In the genomic region with DNA sequence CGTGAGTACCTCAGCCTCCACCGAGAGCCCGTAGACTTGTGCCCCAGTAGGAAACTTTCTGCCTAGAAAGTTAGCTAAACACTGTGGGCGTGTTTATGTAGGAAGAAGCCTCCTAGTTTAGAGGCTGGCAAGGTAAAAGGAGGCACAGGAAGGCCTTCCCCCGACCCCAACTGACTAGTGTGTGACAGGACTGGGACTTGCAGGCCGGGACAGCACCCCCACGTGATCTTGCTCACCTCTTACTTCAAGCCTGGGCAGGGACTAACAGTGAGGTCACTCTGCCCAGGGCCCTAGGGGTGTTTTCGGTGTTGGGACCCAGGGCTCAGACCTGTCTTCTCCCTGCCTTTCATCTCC, we compare ENCODE assay signal across 8 cellular contexts. TPM values are rescaled to one million over a fixed set of nuclear protein-coding genes. Genes with fewer than 3 reads are reported as not detected.
DNase-seq lines count a peak whose midpoint lies in the region; ATAC-seq and TF ChIP-seq lines count a peak whose summit lies in the region.

No MANE protein-coding gene starts in this region.

- H2AFZ ChIP-seq in HCT116 (ENCODE audit: low read depth, low read length, poor library complexity, severe bottlenecking) (no peak overlapping the region), parathyroid adenoma (peak overlapping the region; percentile 80)

- no peaks in the 10 kb centered on the region; the same call in 1 of the 2 replicates for H4K20me1 ChIP-seq in HCT116 (ENCODE audit: insufficient read depth)

- RAD21 ChIA-PET in HCT116 (lab: Charles Lee; ENCODE audit: low non-redundant PET in 1 of 2, low total read pairs in 2 of 2, uncharacterized antibody in 2 of 2, unreplicated experiment in 2 of 2), result no interaction called here

- peak overlapping the region; percentile 93 for H3K4me2 ChIP-seq in HCT116 (ENCODE audit: low read length)
- H3K4me2 ChIP-seq in parathyroid adenoma (ENCODE audit: low read length), result peak overlapping the region; percentile 58

- peaks cover 0 to under 1% of the 10 kb centered on the region in 2 experiments; a peak in 2 of 4 replicates for H3K36me3 ChIP-seq in HCT116 (ENCODE audit: control insufficient read depth in 1 of 2, insufficient read depth in 2 of 2, low read length in 2 of 2)
- H3K36me3 ChIP-seq in esophagus (ENCODE audit: control insufficient read depth in 2 of 2, insufficient read depth in 2 of 2, low read length in 1 of 2), result peaks cover 0 to 5% of the 10 kb centered on the region in 2 donors
- no peaks in the 10 kb centered on the region for H3K36me3 ChIP-seq in parathyroid adenoma (ENCODE audit: control insufficient read depth, insufficient read depth, low read length)

- H3K79me2 ChIP-seq in HCT116 (ENCODE audit: insufficient read depth, low read length) (peaks cover 36% of the 10 kb centered on the region), parathyroid adenoma (no peaks in the 10 kb centered on the region)

- no peak for TF ChIP-seq POLR2A in HCT116 (IDR thresholded peaks at IDR 0.05; ENCODE audit: borderline replicate concordance, extremely low read depth, insufficient read depth, insufficient read length)

- POLR2A ChIA-PET in HCT116 (lab: Charles Lee), result interaction anchor here (1.6 kb wide), 1 partner anchor 10 kb away, joined by 8 read pairs; no protein-coding TSS in a partner anchor
- POLR2A ChIA-PET in RWPE1 (lab: Yijun Ruan, JAX; ENCODE audit: low non-redundant PET), result interaction anchor here (1.7 kb wide), 1 partner anchor 18 kb away, joined by 3 read pairs; no protein-coding TSS in a partner anchor

- in situ Hi-C loops in GM13976 (cut with MboI; ENCODE audit: low sequenced_read_pairs, unreplicated experiment), result no loop called here

- H3K9ac ChIP-seq in HCT116 (ENCODE audit: low read length) (peak overlapping the region; percentile 87), parathyroid adenoma (peak overlapping the region; percentile 11)

- CTCF ChIA-PET in HCT116 (lab: Charles Lee), result interaction anchor here (1.5 kb wide), 1 partner anchor 82 kb away, joined by 13 read pairs; no protein-coding TSS in a partner anchor
- CTCF ChIA-PET in RWPE1 (lab: Yijun Ruan, JAX), result interaction anchor here (0.7 to 1.7 kb wide), 2 partner anchors 10 to 85 kb away, joined by 3 to 5 read pairs; no protein-coding TSS in a partner anchor

- ATAC-seq in HCT116 (peak; percentile 10), GM18498 (IDR thresholded peaks at IDR 0.05; ENCODE audit: unreplicated experiment) (no peak), GM21381 (IDR thresholded peaks at IDR 0.05; ENCODE audit: unreplicated experiment) (no peak)

- 3 to 6% methylated on average over 8 of the region's 8 CpGs for WGBS in esophagus, 2 donors

- no peaks in the 10 kb centered on the region for H3K9me3 ChIP-seq in HCT116 (ENCODE audit: control insufficient read depth in 1 of 2, insufficient read depth in 1 of 2, low read depth in 1 of 2, low read length in 2 of 2)
- H3K9me3 ChIP-seq in esophagus (ENCODE audit: control insufficient read depth in 2 of 2, insufficient read depth in 1 of 2, low read depth in 1 of 2, low read length in 1 of 2), result no peaks in the 10 kb centered on the region
- H3K9me3 ChIP-seq in parathyroid adenoma (ENCODE audit: control insufficient read depth, low read length), result no peaks in the 10 kb centered on the region

- BruUV-seq in HCT116 (replicated peaks; lab: Mats Ljungman, UMichigan), result TSS peak; percentile 69

- H3K4me3 ChIP-seq in HCT116 (replicated peaks in 1 of 2; ENCODE audit: low read depth in 1 of 2, low read length in 2 of 2) (peak overlapping the region; percentile 57 to 62), esophagus (ENCODE audit: low read depth in 1 of 2, low read length in 2 of 2) (peak overlapping the region; percentile 76 to 96), parathyroid adenoma (ENCODE audit: low read depth, low read length) (peak overlapping the region; percentile 85)

- H3K27me3 ChIP-seq in HCT116 (ENCODE audit: insufficient read depth, low read length), result no peaks in the 10 kb centered on the region
- H3K27me3 ChIP-seq in esophagus (ENCODE audit: control insufficient read depth in 1 of 2, insufficient read depth in 2 of 2, low read length in 2 of 2), result no peaks in the 10 kb centered on the region
- H3K27me3 ChIP-seq in parathyroid adenoma (ENCODE audit: control insufficient read depth, insufficient read depth, low read length), result no peaks in the 10 kb centered on the region

- H3K9me2 ChIP-seq in HCT116 (ENCODE audit: insufficient read depth), result no peaks in the 10 kb centered on the region

- DNase-seq in GM13976 (ENCODE audit: low spot score) (peak; percentile 60), HCT116 (ENCODE audit: low read depth, low spot score) (no peak), RWPE1 (ENCODE audit: low spot score) (peak; percentile 64), midbrain (lab: John Stamatoyannopoulos, UW) (no peak)

- TF ChIP-seq RAD21 in HCT116 (IDR thresholded peaks at IDR 0.05; ENCODE audit: low read depth), result no peak

- H3K27ac ChIP-seq in HCT116 (ENCODE audit: low read depth, low read length) (peak overlapping the region; percentile 33; the same call in 1 of the 2 replicates), RWPE1 (peak overlapping the region; percentile 99), esophagus (ENCODE audit: low read depth in 2 of 2, low read length in 1 of 2) (peak overlapping the region; percentile 97 to 99), parathyroid adenoma (peak overlapping the region; percentile 84)

- intact Hi-C loops in HCT116 (cut with micrococcal nuclease), result no loop called here

- no peak for TF ChIP-seq CTCF in GM13976 (IDR thresholded peaks at IDR 0.05; ENCODE audit: borderline replicate concordance, control extremely low read depth, extremely low read depth, insufficient read depth, missing control alignments)
- no peak for TF ChIP-seq CTCF in HCT116 (IDR thresholded peaks at IDR 0.05 in 2 of 3, conservative IDR thresholded peaks at IDR 0.05 in 1 of 3; ENCODE audit: borderline replicate concordance in 1 of 3, insufficient read depth in 1 of 3, low read depth in 2 of 3, low read length in 2 of 3)
- TF ChIP-seq CTCF in RWPE1 (conservative IDR thresholded peaks at IDR 0.05; ENCODE audit: low read depth), result no peak
- no peak for TF ChIP-seq CTCF in parathyroid adenoma (IDR thresholded peaks at IDR 0.05)

- peaks cover 21 to 42% of the 10 kb centered on the region in 2 experiments for H3K4me1 ChIP-seq in HCT116 (ENCODE audit: control insufficient read depth in 1 of 2, insufficient read depth in 2 of 2, low read length in 2 of 2)
- H3K4me1 ChIP-seq in esophagus (ENCODE audit: control insufficient read depth in 2 of 2, insufficient read depth in 2 of 2, low read length in 1 of 2), result peaks cover 11 to 23% of the 10 kb centered on the region in 2 donors
- peaks cover 13% of the 10 kb centered on the region for H3K4me1 ChIP-seq in parathyroid adenoma

TF ChIP-seq in HCT116, 20 proteins besides CTCF, POLR2A, EP300 and RAD21:
- TF ChIP-seq ZFX (IDR thresholded peaks at IDR 0.05) (no peak), JUND (IDR thresholded peaks at IDR 0.05) (no peak), SRF (IDR thresholded peaks at IDR 0.05; ENCODE audit: low read depth) (no peak), FOSL1 (IDR thresholded peaks at IDR 0.05; ENCODE audit: low read depth) (no peak)

RNA-seq across cellular contexts. Expression of a gene that starts 0.4 kb away (rescaled TPM):
- total RNA-seq in HCT116 (2021; ENCODE audit: unreplicated experiment), result 127 TPM
- polyA plus RNA-seq in HCT116 (2012), result 174 and 182 TPM in 2 replicates
- 100 to 1,000 TPM; 309 to 366 TPM for polyA plus RNA-seq in esophagus

RNA-seq across cellular contexts. Expression of a gene that starts 19.7 kb away (rescaled TPM):
- 10.3 TPM for total RNA-seq in HCT116 (2021; ENCODE audit: unreplicated experiment)
- polyA plus RNA-seq in HCT116 (2012), result 3.9 and 4.4 TPM in 2 replicates
- 10 to 100 TPM in 1 of 2 donors, 1 to 10 TPM in 1; 7.4 to 16.1 TPM for polyA plus RNA-seq in esophagus

RNA-seq across cellular contexts. Expression of a gene that starts 25.7 kb away (rescaled TPM):
- 0.59 TPM for total RNA-seq in HCT116 (2021; ENCODE audit: unreplicated experiment)
- 0.52 and 0.91 TPM in 2 replicates for polyA plus RNA-seq in HCT116 (2012)
- under 1 TPM; 0.44 to 0.61 TPM for polyA plus RNA-seq in esophagus

RNA-seq across cellular contexts. Expression of a gene that starts 28.3 kb away (rescaled TPM):
- total RNA-seq in HCT116 (2021; ENCODE audit: unreplicated experiment), result not detected
- not detected in 2 replicates for polyA plus RNA-seq in HCT116 (2012)
- polyA plus RNA-seq in esophagus, result under 1 TPM; 0.05 to 0.14 TPM

Comparison
In these comparisons a context has a peak if more than half of its experiments do, and no peak if none do; other contexts are left out.
1. DNase-seq: peak in GM13976 (single experiment) and RWPE1 (single experiment); none in HCT116 (single experiment) and midbrain (single experiment).
2. H3K27ac ChIP-seq: peak in every context shown above with its lines; median percentile 99 in RWPE1; 98 in esophagus; 84 in parathyroid adenoma; 33 in HCT116.
3. Peak in every context shown above with its lines, with median percentiles within 50 percentile points of each other: H3K4me3 ChIP-seq.